ENCODE assay signal across 11 cellular contexts in the genomic region with DNA sequence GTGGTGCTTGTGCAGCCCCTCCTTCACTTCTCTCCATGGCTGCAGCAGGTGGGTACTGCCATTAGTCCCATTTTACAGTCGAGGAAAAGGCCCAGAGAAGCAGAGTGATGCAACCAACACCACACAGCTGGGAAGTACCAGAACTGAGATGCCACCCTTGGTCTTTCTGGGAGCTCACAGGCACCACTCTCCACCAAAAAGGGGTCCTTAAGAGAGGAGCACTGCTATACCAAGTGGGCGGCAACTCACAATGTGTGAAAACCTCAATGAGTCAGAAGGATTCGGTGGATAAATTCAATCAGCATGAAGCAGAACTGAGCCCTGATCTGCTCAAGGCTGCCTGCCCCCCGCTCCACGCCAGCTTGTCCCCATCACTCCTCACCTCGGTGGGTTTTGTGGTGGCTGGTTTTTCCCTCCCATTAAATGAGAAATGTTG.
DNase-seq lines count a peak whose midpoint lies in the region; ATAC-seq lines count a peak whose summit lies in the region.
"Had no signal": no experiment of that assay in that cellular context is flagged by ENCODE, and none has a peak within 500 bp of the region (broad histone marks: within the 10 kb centered on the region; RNA-seq: fewer than 3 reads in every experiment).

No MANE protein-coding gene starts in this region.

- DNase-seq in activated CD4-positive, alpha-beta T cell treated with anti-CD3 and anti-CD28 coated beads, Interleukin-2, amount 10 ng/mL, durations not matched to agents 24 days and 14 days = peak; percentile 60
- DNase-seq in activated CD4-positive, alpha-beta T cell treated with anti-CD3 and anti-CD28 coated beads, Interleukin-2, amount 10 ng/mL, durations not matched to agents 7 days and 5 days = no peak
- peak; percentile 76 for DNase-seq in activated naive CD8-positive, alpha-beta T cell treated with anti-CD3 and anti-CD28 coated beads, Interleukin-2, amount 50 U/mL, for 24 hours
- peak; percentile 21 for DNase-seq in stimulated activated CD8-positive, alpha-beta memory T cell treated with anti-CD3 and anti-CD28 coated beads, Interleukin-7, amount 100 ng/mL, for 24 hours (ENCODE audit: low read depth)
- DNase-seq in H7 (no peak), NCI-H345 treated with DMSO at 0.1 percent for 48 hours (lab: John Stamatoyannopoulos, UW; ENCODE audit: unreplicated experiment) (no peak)
- no peak for DNase-seq in activated CD4-positive, CD25-positive, alpha-beta regulatory T cell treated with anti-CD3 and anti-CD28 coated beads, Interleukin-2, amount 50 U/mL, for 72 hours
- DNase-seq: kidney, NCI-H1436 treated with DMSO at 0.1 percent for 48 hours, occipital lobe had no signal

- POLR2A ChIA-PET in activated CD4-positive, alpha-beta T cell treated with anti-CD3 and anti-CD28 coated beads, Interleukin-2, amount 10 ng/mL, durations not matched to agents 7 days and 5 days (lab: Charles Lee) = no interaction called here

- no peak overlapping the region for H3K27ac Mint-ChIP-seq in activated CD4-positive, alpha-beta T cell treated with anti-CD3 and anti-CD28 coated beads, Interleukin-2, amount 10 ng/mL, durations not matched to agents 24 days and 14 days
- no peak overlapping the region for H3K27ac Mint-ChIP-seq in activated CD4-positive, alpha-beta T cell treated with anti-CD3 and anti-CD28 coated beads, Interleukin-2, amount 10 ng/mL, durations not matched to agents 7 days and 5 days
- peak overlapping the region; percentile 24 for H3K27ac Mint-ChIP-seq in activated naive CD8-positive, alpha-beta T cell treated with anti-CD3 and anti-CD28 coated beads, Interleukin-2, amount 50 U/mL, for 24 hours

- no peaks in the 10 kb centered on the region for H3K36me3 Mint-ChIP-seq in activated CD4-positive, alpha-beta T cell treated with anti-CD3 and anti-CD28 coated beads, Interleukin-2, amount 10 ng/mL, durations not matched to agents 24 days and 14 days (ENCODE audit: low read depth)
- H3K36me3 Mint-ChIP-seq in activated CD4-positive, alpha-beta T cell treated with anti-CD3 and anti-CD28 coated beads, Interleukin-2, amount 10 ng/mL, durations not matched to agents 7 days and 5 days (ENCODE audit: low read depth) = no peaks in the 10 kb centered on the region
- H3K36me3 Mint-ChIP-seq in activated naive CD8-positive, alpha-beta T cell treated with anti-CD3 and anti-CD28 coated beads, Interleukin-2, amount 50 U/mL, for 24 hours (ENCODE audit: low read depth) = no peaks in the 10 kb centered on the region

- peaks cover 26% of the 10 kb centered on the region for H3K4me1 Mint-ChIP-seq in activated CD4-positive, alpha-beta T cell treated with anti-CD3 and anti-CD28 coated beads, Interleukin-2, amount 10 ng/mL, durations not matched to agents 24 days and 14 days
- peaks cover 13% of the 10 kb centered on the region for H3K4me1 Mint-ChIP-seq in activated CD4-positive, alpha-beta T cell treated with anti-CD3 and anti-CD28 coated beads, Interleukin-2, amount 10 ng/mL, durations not matched to agents 7 days and 5 days
- H3K4me1 Mint-ChIP-seq in activated naive CD8-positive, alpha-beta T cell treated with anti-CD3 and anti-CD28 coated beads, Interleukin-2, amount 50 U/mL, for 24 hours = peaks cover 41% of the 10 kb centered on the region

- no peaks in the 10 kb centered on the region for H3K36me3 ChIP-seq in H7 (replicated peaks; ENCODE audit: control insufficient read depth, insufficient read depth, low read length)

- intact Hi-C loops in activated CD4-positive, alpha-beta T cell treated with anti-CD3 and anti-CD28 coated beads, Interleukin-2, amount 10 ng/mL, durations not matched to agents 24 days and 14 days (cut with micrococcal nuclease) = loop anchor here (10.0 kb wide), 1 partner anchor 284 kb away; no protein-coding TSS in a partner anchor

- H3K9me3 Mint-ChIP-seq in activated CD4-positive, alpha-beta T cell treated with anti-CD3 and anti-CD28 coated beads, Interleukin-2, amount 10 ng/mL, durations not matched to agents 24 days and 14 days = no peaks in the 10 kb centered on the region
- H3K9me3 Mint-ChIP-seq in activated CD4-positive, alpha-beta T cell treated with anti-CD3 and anti-CD28 coated beads, Interleukin-2, amount 10 ng/mL, durations not matched to agents 7 days and 5 days = no peaks in the 10 kb centered on the region
- peaks cover 5% of the 10 kb centered on the region for H3K9me3 Mint-ChIP-seq in activated naive CD8-positive, alpha-beta T cell treated with anti-CD3 and anti-CD28 coated beads, Interleukin-2, amount 50 U/mL, for 24 hours

- H3K27me3 ChIP-seq in H7 (ENCODE audit: control insufficient read depth, insufficient read depth, low read length) = no peaks in the 10 kb centered on the region

- peak; percentile 59 for ATAC-seq in HG02870 (IDR thresholded peaks at IDR 0.05; ENCODE audit: unreplicated experiment)
- ATAC-seq in activated naive CD8-positive, alpha-beta T cell treated with anti-CD3 and anti-CD28 coated beads, Interleukin-2, amount 50 U/mL, for 24 hours = peak; percentile 98

- CTCF ChIA-PET in activated CD4-positive, alpha-beta T cell treated with anti-CD3 and anti-CD28 coated beads, Interleukin-2, amount 10 ng/mL, durations not matched to agents 7 days and 5 days (lab: Charles Lee) = interaction anchor here (0.6 to 1.3 kb wide), 2 partner anchors 25 to 283 kb away, joined by 3 read pairs; no protein-coding TSS in a partner anchor

- H3K27me3 Mint-ChIP-seq in activated CD4-positive, alpha-beta T cell treated with anti-CD3 and anti-CD28 coated beads, Interleukin-2, amount 10 ng/mL, durations not matched to agents 24 days and 14 days = no peaks in the 10 kb centered on the region
- no peaks in the 10 kb centered on the region for H3K27me3 Mint-ChIP-seq in activated CD4-positive, alpha-beta T cell treated with anti-CD3 and anti-CD28 coated beads, Interleukin-2, amount 10 ng/mL, durations not matched to agents 7 days and 5 days
- H3K27me3 Mint-ChIP-seq in activated naive CD8-positive, alpha-beta T cell treated with anti-CD3 and anti-CD28 coated beads, Interleukin-2, amount 50 U/mL, for 24 hours = peaks cover 15% of the 10 kb centered on the region

- H3K4me3 ChIP-seq in H7 (ENCODE audit: insufficient read depth, low read depth, low read length) = no peak overlapping the region

- no peak overlapping the region for H3K4me3 Mint-ChIP-seq in activated CD4-positive, alpha-beta T cell treated with anti-CD3 and anti-CD28 coated beads, Interleukin-2, amount 10 ng/mL, durations not matched to agents 24 days and 14 days
- no peak overlapping the region for H3K4me3 Mint-ChIP-seq in activated CD4-positive, alpha-beta T cell treated with anti-CD3 and anti-CD28 coated beads, Interleukin-2, amount 10 ng/mL, durations not matched to agents 7 days and 5 days
- peak overlapping the region; percentile 22 for H3K4me3 Mint-ChIP-seq in activated naive CD8-positive, alpha-beta T cell treated with anti-CD3 and anti-CD28 coated beads, Interleukin-2, amount 50 U/mL, for 24 hours

Comparison
In these comparisons a context has a peak if more than half of its experiments do, and no peak if none do; other contexts are left out.
1. DNase-seq: peak in activated CD4-positive, alpha-beta T cell treated with anti-CD3 and anti-CD28 coated beads, Interleukin-2, amount 10 ng/mL, durations not matched to agents 24 days and 14 days (single experiment), activated naive CD8-positive, alpha-beta T cell treated with anti-CD3 and anti-CD28 coated beads, Interleukin-2, amount 50 U/mL, for 24 hours (single experiment) and stimulated activated CD8-positive, alpha-beta memory T cell treated with anti-CD3 and anti-CD28 coated beads, Interleukin-7, amount 100 ng/mL, for 24 hours (single experiment); none in activated CD4-positive, alpha-beta T cell treated with anti-CD3 and anti-CD28 coated beads, Interleukin-2, amount 10 ng/mL, durations not matched to agents 7 days and 5 days (single experiment), H7 (single experiment), activated CD4-positive, CD25-positive, alpha-beta regulatory T cell treated with anti-CD3 and anti-CD28 coated beads, Interleukin-2, amount 50 U/mL, for 72 hours (single experiment) and NCI-H345 treated with DMSO at 0.1 percent for 48 hours (single experiment).